ENCODE assay signal across 11 cellular contexts in genomic region chr3:57974796-57975388, GRCh38. TPM values are rescaled to one million over a fixed set of nuclear protein-coding genes. Genes with fewer than 3 reads are reported as not detected.
DNase-seq lines count a peak whose midpoint lies in the region; ATAC-seq, FAIRE-seq and TF ChIP-seq lines count a peak whose summit lies in the region.
"Had no signal": no experiment of that assay in that cellular context is flagged by ENCODE, and none has a peak within 500 bp of the region (broad histone marks: within the 10 kb centered on the region; RNA-seq: fewer than 3 reads in every experiment).

No MANE protein-coding gene starts in this region.

- peak; percentile 47 for ATAC-seq in Right ventricle myocardium inferior
- peak; percentile 60 for ATAC-seq in K562
- ATAC-seq in left colon = peak; percentile 13
- ATAC-seq in aorta (ENCODE audit: low FRiP score) = peak; percentile 37
- no peak for ATAC-seq in GM18868 (IDR thresholded peaks at IDR 0.05; ENCODE audit: unreplicated experiment)

- DNase-seq in Right ventricle myocardium inferior (ENCODE audit: missing footprints) (no peak), right atrium auricular region (ENCODE audit: low spot score) (no peak), K562 (ENCODE audit: extremely low read depth in 1 of 4, low spot score in 3 of 4) (peak; percentile 17 to 51 (median 35)), left colon (no peak), aorta (no peak), HUDEP-2 (lab: John Stamatoyannopoulos, UW; ENCODE audit: unreplicated experiment in 76 of 76) (no peak), NCI-H146 treated with DMSO at 0.1 percent for 48 hours (lab: John Stamatoyannopoulos, UW; ENCODE audit: unreplicated experiment) (no peak)
- DNase-seq: activated B cell treated with CpG ODN at 0.5 μM for 24 hours; CD4-positive, alpha-beta T cell; KG1 had no signal

- TF ChIP-seq CTCF in right atrium auricular region (IDR thresholded peaks at IDR 0.05) (no peak), K562 (IDR thresholded peaks at IDR 0.05 in 2 of 3, conservative IDR thresholded peaks at IDR 0.05 in 1 of 3; ENCODE audit: insufficient read depth in 2 of 3, low read depth in 1 of 3, low read length in 3 of 3) (no peak)

- intact Hi-C loops in Right ventricle myocardium inferior (cut with DNase I) (no loop called here), K562 (cut with micrococcal nuclease) (no loop called here), left colon (cut with DNase I, micrococcal nuclease) (no loop called here), aorta (cut with DNase I) (no loop called here)

- H2AFZ ChIP-seq in K562 (ENCODE audit: low read depth, low read length) = no peak overlapping the region

- in situ Hi-C loops in K562 (cut with MboI) = no loop called here

- H3K79me2 ChIP-seq in K562 (ENCODE audit: control insufficient read depth, insufficient read depth, low read length) = no peaks in the 10 kb centered on the region

- BruUV-seq in K562 (replicated peaks; lab: Mats Ljungman, UMichigan) = no TSS peak

- no peak overlapping the region; a peak in 1 of 4 replicates for H3K9ac ChIP-seq in K562 (ENCODE audit: insufficient read depth in 1 of 2, low read depth in 2 of 2, low read length in 2 of 2)

- H3K27ac ChIP-seq in right atrium auricular region (peak overlapping the region in 1 of 2 donors; percentile 32), K562 (ENCODE audit: extremely low read depth, low read depth, low read length) (no peak overlapping the region; the same call in 2 of the 3 replicates), aorta (ENCODE audit: low read depth in 1 of 2, low read length in 2 of 2) (no peak overlapping the region)

- WGBS in K562 (ENCODE audit: insufficient coverage, low coverage, missing lambda C conversion rate) = 30% methylated on average over 6 of the region's 6 CpGs
- 75 to 78% methylated on average over 6 of the region's 6 CpGs for WGBS in aorta, 2 donors

- no peak for TF ChIP-seq POLR2A in K562 (conservative IDR thresholded peaks at IDR 0.05)

- H3K4me3 ChIP-seq in right atrium auricular region (no peak overlapping the region), K562 (no peak overlapping the region), aorta (ENCODE audit: low read length in 2 of 2) (no peak overlapping the region)

- H3K9me1 ChIP-seq in K562 (ENCODE audit: control insufficient read depth, insufficient read depth, low read length) = no peaks in the 10 kb centered on the region

- FAIRE-seq in K562 (lab: Jason Lieb, UNC) = no peak

- H3K36me3 ChIP-seq in right atrium auricular region = no peaks in the 10 kb centered on the region
- H3K36me3 ChIP-seq in K562 (ENCODE audit: control insufficient read depth, insufficient read depth, low read length) = no peaks in the 10 kb centered on the region
- H3K36me3 ChIP-seq in aorta (ENCODE audit: control insufficient read depth in 1 of 2, insufficient read depth in 2 of 2, low read length in 1 of 2) = no peaks in the 10 kb centered on the region

- no peak overlapping the region for H3K4me2 ChIP-seq in K562 (ENCODE audit: insufficient read depth, low read length)

- H3K27me3 ChIP-seq in right atrium auricular region (no peaks in the 10 kb centered on the region), K562 (ENCODE audit: control insufficient read depth in 2 of 2, insufficient read depth in 2 of 2, low read length in 2 of 2) (peaks cover 0 to 2% of the 10 kb centered on the region in 2 experiments; a peak in 1 of 5 replicates), aorta (ENCODE audit: control insufficient read depth in 1 of 2, insufficient read depth in 2 of 2, low read length in 1 of 2) (no peaks in the 10 kb centered on the region)

- no peaks in the 10 kb centered on the region for H3K9me3 ChIP-seq in right atrium auricular region
- no peaks in the 10 kb centered on the region for H3K9me3 ChIP-seq in K562 (replicated peaks; ENCODE audit: control insufficient read depth, insufficient read depth, low read depth, low read length)
- H3K9me3 ChIP-seq in aorta (ENCODE audit: control insufficient read depth, low read length) = no peaks in the 10 kb centered on the region

- peak; percentile 47 for TF ChIP-seq EP300 in K562 (IDR thresholded peaks at IDR 0.05; ENCODE audit: low read length)

- TF ChIP-seq RAD21 in K562 (CRISPR knock-in tag; conservative IDR thresholded peaks at IDR 0.05 in 1 of 2, IDR thresholded peaks at IDR 0.05 in 1 of 2) = no peak

- H4K20me1 ChIP-seq in K562 (replicated peaks; ENCODE audit: control insufficient read depth, insufficient read depth, low read length) = no peaks in the 10 kb centered on the region

- POLR2A ChIA-PET in K562 (lab: Yijun Ruan, JAX) = interaction anchor here (1.2 kb wide), 1 partner anchor 65 kb away, joined by 4 read pairs; no protein-coding TSS in a partner anchor

- CTCF ChIA-PET in K562 (lab: Yijun Ruan, JAX; ENCODE audit: low intra/inter-chr PET ratio) = no interaction called here

- H3K4me1 ChIP-seq in right atrium auricular region = peaks cover 0 to 14% of the 10 kb centered on the region in 2 donors
- H3K4me1 ChIP-seq in K562 (replicated peaks in 1 of 2; ENCODE audit: control insufficient read depth in 2 of 2, insufficient read depth in 2 of 2, low read length in 2 of 2) = peaks cover 0 to 7% of the 10 kb centered on the region in 2 experiments; a peak in 3 of 5 replicates
- no peaks in the 10 kb centered on the region for H3K4me1 ChIP-seq in aorta (ENCODE audit: control insufficient read depth in 1 of 2, insufficient read depth in 2 of 2, low read length in 2 of 2)

TF ChIP-seq in K562, 482 proteins besides CTCF, POLR2A, EP300 and RAD21 (continues in another document):
- no peak for TF ChIP-seq ZNF134 (CRISPR knock-in tag; conservative IDR thresholded peaks at IDR 0.05)
- TF ChIP-seq MCM7 (IDR thresholded peaks at IDR 0.05) = no peak
- 0 out of 2 replicates have a peak, but pooled peaks have one; percentile 41 for TF ChIP-seq MECOM (CRISPR knock-in tag; IDR thresholded peaks at IDR 0.05)
- peak; percentile 40 for TF ChIP-seq MAFG (tag; conservative IDR thresholded peaks at IDR 0.05)
- no peak for TF ChIP-seq CCNT2 (IDR thresholded peaks at IDR 0.05; ENCODE audit: borderline replicate concordance, extremely low read depth, insufficient read length, low read depth, low read length)
- no peak for TF ChIP-seq ZNF780A (CRISPR knock-in tag; IDR thresholded peaks at IDR 0.05)
- TF ChIP-seq ZSCAN32 (CRISPR knock-in tag; IDR thresholded peaks at IDR 0.05) = no peak
- TF ChIP-seq ATF7 (IDR thresholded peaks at IDR 0.05) = peak; percentile 35; the same call in 1 of the 2 replicates
- no peak for TF ChIP-seq ZNF79 (CRISPR knock-in tag; IDR thresholded peaks at IDR 0.05; ENCODE audit: low read depth)
- no peak for TF ChIP-seq ZNF184 (CRISPR knock-in tag; IDR thresholded peaks at IDR 0.05)
- peak in 1 of 2 experiments; percentile 62; a peak in 1 of 4 replicates for TF ChIP-seq TRIM24 (IDR thresholded peaks at IDR 0.05)
- TF ChIP-seq CBFA2T3 (IDR thresholded peaks at IDR 0.05) = peak; percentile 20; the same call in 1 of the 2 replicates
- no peak for TF ChIP-seq FOXJ2 (tag; IDR thresholded peaks at IDR 0.05)
- peak; percentile 72 for TF ChIP-seq JUN (IDR thresholded peaks at IDR 0.05; ENCODE audit: borderline replicate concordance, low read depth, low read length)
- no peak for TF ChIP-seq JUN (CRISPR knock-in tag; IDR thresholded peaks at IDR 0.05; ENCODE audit: borderline replicate concordance)
- no peak for TF ChIP-seq IRF9 (tag; IDR thresholded peaks at IDR 0.05)
- TF ChIP-seq HNRNPUL1 (IDR thresholded peaks at IDR 0.05; ENCODE audit: low read length) = no peak
- TF ChIP-seq ZNF668 (CRISPR knock-in tag; IDR thresholded peaks at IDR 0.05) = no peak
- TF ChIP-seq ELF2 (CRISPR knock-in tag; IDR thresholded peaks at IDR 0.05) = no peak
- TF ChIP-seq ZNF253 (CRISPR knock-in tag; conservative IDR thresholded peaks at IDR 0.05) = no peak
- no peak for TF ChIP-seq LCOR (CRISPR knock-in tag; IDR thresholded peaks at IDR 0.05)
- no peak for TF ChIP-seq NCOR1 (IDR thresholded peaks at IDR 0.05)
- no peak for TF ChIP-seq FOXK1 (CRISPR knock-in tag; IDR thresholded peaks at IDR 0.05; ENCODE audit: borderline replicate concordance)
- TF ChIP-seq FOSL1 (tag; conservative IDR thresholded peaks at IDR 0.05) = peak; percentile 94
- no peak for TF ChIP-seq ZNF124 (CRISPR knock-in tag; IDR thresholded peaks at IDR 0.05)

RNA-seq across cellular contexts. Expression of gene FLNB, which starts 33.3 kb away (rescaled TPM):
- total RNA-seq in Right ventricle myocardium inferior (32.1 TPM), right atrium auricular region (10 to 100 TPM; 37.6 to 59.6 TPM), K562 (2014; rRNA removed) (27.6 and 37.5 TPM in 2 replicates), K562 (2014; rRNA removed; fragmentation: Illumina TruSeq; extraction: Trizol) (22.5 and 25.6 TPM in 2 replicates), K562 (2015; rRNA removed; fragmentation: Illumina TruSeq; extraction: Trizol) (27.4 and 27.9 TPM in 2 replicates), K562 (2021) (43.3 and 48.1 TPM in 2 replicates), left colon (100 to 1,000 TPM; 410 to 585 TPM), aorta (100 to 1,000 TPM; 157 to 254 TPM)
- total RNA-seq in K562 (2011; cell fraction: chromatin; rRNA removed; ENCODE audit: low replicate concordance) = 104 and 176 TPM in 2 replicates
- total RNA-seq in K562 (2011; cell fraction: nucleolus; rRNA removed) = 86.7 and 89.5 TPM in 2 replicates
- total RNA-seq in K562 (2011; cell fraction: nucleoplasm; rRNA removed) = 74.4 and 75.0 TPM in 2 replicates
- polyA plus RNA-seq in K562 (2011; rRNA removed) (20.3 and 27.7 TPM in 2 replicates), K562 (2014; fragmentation: Illumina TruSeq; extraction: Trizol) (32.2 and 33.4 TPM in 2 replicates), K562 (2014; fragmentation: Nextera tagmentation; extraction: Ambion mirVana) (10 to 100 TPM in 1 of 2 experiments, 1 to 10 TPM in 1; 9.4 to 13.0 TPM), K562 (2014; rRNA removed) (17.0 and 19.0 TPM in 2 replicates), aorta (10 to 100 TPM; 33.3 to 92.6 TPM)
- 18.4 and 30.1 TPM in 2 replicates for polyA plus RNA-seq in K562 (2011; cell fraction: cytosol; rRNA removed)
- 111 and 183 TPM in 2 replicates for polyA plus RNA-seq in K562 (2011; cell fraction: nucleus; rRNA removed)
- 37.0 and 76.9 TPM in 2 replicates for polyA plus RNA-seq in K562 (2012)
- polyA minus RNA-seq in K562 (2011; rRNA and poly(A)+ RNA removed) = 75.9 and 104 TPM in 2 replicates
- polyA minus RNA-seq in K562 (2011; cell fraction: cytosol; rRNA and poly(A)+ RNA removed) = 66.1 and 94.5 TPM in 2 replicates
- polyA minus RNA-seq in K562 (2011; cell fraction: nucleus; rRNA and poly(A)+ RNA removed) = 56.8 and 166 TPM in 2 replicates

Comparison
In these comparisons a context has a peak if more than half of its experiments do, and no peak if none do; other contexts are left out.
1. DNase-seq: peak in K562 (4 of 4); none in Right ventricle myocardium inferior (single experiment), right atrium auricular region (single experiment), left colon (0 of 2), aorta (0 of 2), HUDEP-2 (0 of 76) and NCI-H146 treated with DMSO at 0.1 percent for 48 hours (single experiment).